ENCODE assay signal across 8 cellular contexts in the genomic region with DNA sequence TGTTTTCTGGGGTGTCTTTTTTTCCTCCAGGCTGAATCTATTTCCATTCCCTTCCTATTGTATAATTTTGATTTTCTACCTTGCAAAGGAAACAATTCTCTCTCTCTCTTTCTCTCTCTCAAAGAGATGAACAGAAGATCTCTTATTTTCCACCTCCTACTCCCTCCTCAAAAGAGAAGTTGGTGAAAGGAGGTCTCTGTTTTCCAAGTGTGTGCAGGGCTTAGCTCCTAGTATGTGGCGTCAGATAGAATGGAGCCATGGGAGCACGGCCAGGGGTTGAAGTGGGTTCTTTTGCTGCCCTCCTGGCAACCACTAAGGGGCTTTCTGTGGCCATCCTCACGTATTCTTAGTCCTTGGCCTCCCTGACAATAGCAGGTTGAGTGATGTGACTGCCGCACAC. TPM values are rescaled to one million over a fixed set of nuclear protein-coding genes. Genes with fewer than 3 reads are reported as not detected.
DNase-seq lines count a peak whose midpoint lies in the region; ATAC-seq and TF ChIP-seq lines count a peak whose summit lies in the region.

No MANE protein-coding gene starts in this region.

- H3K27me3 ChIP-seq in GM23338 (ENCODE audit: insufficient read depth) (no peaks in the 10 kb centered on the region), heart left ventricle (no peaks in the 10 kb centered on the region)

- H3K4me1 Mint-ChIP-seq in GM23338 (peaks cover 31% of the 10 kb centered on the region), activated B cell treated with CpG ODN at 0.5 μM for 24 hours (peaks cover 49% of the 10 kb centered on the region)

- H3K9me3 Mint-ChIP-seq in GM23338, result peaks cover 3% of the 10 kb centered on the region; the same call in 1 of the 3 replicates
- no peaks in the 10 kb centered on the region for H3K9me3 Mint-ChIP-seq in activated B cell treated with CpG ODN at 0.5 μM for 24 hours

- H3K9me3 ChIP-seq in heart left ventricle, result no peaks in the 10 kb centered on the region

- H3K36me3 Mint-ChIP-seq in GM23338 (ENCODE audit: low read depth), result no peaks in the 10 kb centered on the region
- peaks cover 14% of the 10 kb centered on the region for H3K36me3 Mint-ChIP-seq in activated B cell treated with CpG ODN at 0.5 μM for 24 hours (ENCODE audit: low read depth)

- intact Hi-C loops in activated B cell treated with CpG ODN at 0.5 μM for 24 hours (cut with micrococcal nuclease) (loop anchor here (1.0 to 10.0 kb wide), 4 partner anchors 59 to 1890 kb away; a partner anchor contains a TSS), heart left ventricle (cut with DNase I) (loop anchor here in 4 of 10 donors (5.0 to 10.0 kb wide), 3 partner anchors 60 to 70 kb away; a partner anchor contains a TSS)

- no peak overlapping the region; the same call in 1 of the 2 replicates for H2AFZ ChIP-seq in GM23338

- CTCF ChIA-PET in activated B cell treated with CpG ODN at 0.5 μM for 24 hours (lab: Charles Lee), result interaction anchor here (1.3 kb wide), 1 partner anchor 64 kb away, joined by 4 read pairs; a partner anchor contains a TSS

- H3K4me2 ChIP-seq in GM23338, result peak overlapping the region; percentile 57; the same call in 1 of the 2 replicates

- peaks cover 19% of the 10 kb centered on the region for H3K4me1 ChIP-seq in GM23338 (ENCODE audit: insufficient read depth)
- peaks cover 0 to 38% (median 18%) of the 10 kb centered on the region in 12 donors for H3K4me1 ChIP-seq in heart left ventricle

- POLR2A ChIA-PET in activated B cell treated with CpG ODN at 0.5 μM for 24 hours (lab: Charles Lee), result interaction anchor here (0.5 to 3.0 kb wide), 5 partner anchors 11 to 190 kb away, joined by 3 to 21 read pairs (median 3); a partner anchor contains a TSS

- H3K36me3 ChIP-seq in GM23338 (ENCODE audit: insufficient read depth) (no peaks in the 10 kb centered on the region), heart left ventricle (peaks cover 0 to 2% (median 0%) of the 10 kb centered on the region in 9 donors)

- TF ChIP-seq POLR2A in heart left ventricle (IDR thresholded peaks at IDR 0.05), result no peak

- no peaks in the 10 kb centered on the region for H3F3A ChIP-seq in GM23338 (replicated peaks; ENCODE audit: low read depth)

- TF ChIP-seq CTCF in GM23338 (conservative IDR thresholded peaks at IDR 0.05; ENCODE audit: low read depth in 2 of 2) (no peak), activated B cell treated with CpG ODN at 0.5 μM for 24 hours (IDR thresholded peaks at IDR 0.05) (no peak), heart left ventricle (IDR thresholded peaks at IDR 0.05) (no peak)

- no peak overlapping the region for H3K4me3 ChIP-seq in GM23338
- peak overlapping the region; percentile 0 to 83 (median 60) for H3K4me3 ChIP-seq in heart left ventricle
- H3K4me3 ChIP-seq in skin epidermis, result peak overlapping the region; percentile 34 to 57 (median 45)

- H3K27me3 Mint-ChIP-seq in GM23338 (ENCODE audit: insufficient read depth, low read depth, poor library complexity) (no peaks in the 10 kb centered on the region), activated B cell treated with CpG ODN at 0.5 μM for 24 hours (no peaks in the 10 kb centered on the region)

- WGBS in heart left ventricle, 4 donors, result 4 to 18% (median 8%) methylated on average over 4 of the region's 4 CpGs

- H3K79me2 ChIP-seq in GM23338 (replicated peaks; ENCODE audit: insufficient read depth), result no peaks in the 10 kb centered on the region

- H3K9me2 ChIP-seq in GM23338 (ENCODE audit: insufficient read depth), result peaks cover 12% of the 10 kb centered on the region; the same call in 1 of the 2 replicates

- ATAC-seq in GM23338 (peak; percentile 18; the same call in 2 of the 3 replicates), activated B cell treated with CpG ODN at 0.5 μM for 24 hours (ENCODE audit: low read depth) (no peak), heart left ventricle (peak in 1 of 4 donors; percentile 17)

- no peaks in the 10 kb centered on the region for H4K20me1 ChIP-seq in GM23338 (replicated peaks; ENCODE audit: insufficient read depth)

- H3K27ac ChIP-seq in GM23338 (ENCODE audit: low read depth) (no peak overlapping the region), heart left ventricle (peak overlapping the region in 10 of 12 donors; percentile 30 to 88 (median 76)), skin epidermis (peak overlapping the region in 20 of 21 experiments; percentile 58 to 96 (median 82))

- no peak for DNase-seq in GM23338 (ENCODE audit: low spot score)
- no peak for DNase-seq in activated B cell treated with CpG ODN at 0.5 μM for 24 hours
- DNase-seq in heart left ventricle, result no peak
- DNase-seq in NCI-H82 treated with DMSO at 0.1 percent for 48 hours (lab: John Stamatoyannopoulos, UW; ENCODE audit: unreplicated experiment), result no peak
- DNase-seq in stimulated activated CD4-positive, alpha-beta T cell treated with anti-CD3 and anti-CD28 coated beads, Interleukin-2, amount 100 ng/mL, for 48 hours, result no peak
- DNase-seq in SHP77 treated with DMSO at 0.1 percent for 48 hours (lab: John Stamatoyannopoulos, UW), result no peak
- DNase-seq in DMS114 treated with DMSO at 0.1 percent for 48 hours (lab: John Stamatoyannopoulos, UW; ENCODE audit: unreplicated experiment), result no peak

- H3K4me3 Mint-ChIP-seq in GM23338, result peak overlapping the region; percentile 26; the same call in 1 of the 3 replicates
- H3K4me3 Mint-ChIP-seq in activated B cell treated with CpG ODN at 0.5 μM for 24 hours, result peak overlapping the region; percentile 94

- H3K27ac Mint-ChIP-seq in GM23338 (no peak overlapping the region), activated B cell treated with CpG ODN at 0.5 μM for 24 hours (peak overlapping the region; percentile 96)

TF ChIP-seq in GM23338, 12 proteins besides CTCF, POLR2A, EP300 and RAD21 (continues in another document):
- TF ChIP-seq ZNF331 (CRISPR knock-in tag; IDR thresholded peaks at IDR 0.05; ENCODE audit: low read depth) (no peak), JUNB (IDR thresholded peaks at IDR 0.05; ENCODE audit: unreplicated experiment) (no peak), ZNF114 (CRISPR knock-in tag; IDR thresholded peaks at IDR 0.05) (no peak), CREB1 (CRISPR knock-in tag; IDR thresholded peaks at IDR 0.05; ENCODE audit: low read depth) (no peak), NANOG (IDR thresholded peaks at IDR 0.05; ENCODE audit: borderline replicate concordance) (no peak)

RNA-seq across cellular contexts. Expression of a gene that starts 0.5 kb away (rescaled TPM):
- 1.1 and 2.6 TPM in 2 replicates for total RNA-seq in GM23338 (2014; rRNA removed; shearing (Covaris generic))
- polyA plus RNA-seq in GM23338 (2016; fragmentation: Nextera tagmentation; extraction: Ambion mirVana) (0.57 and 1.9 TPM in 2 replicates), heart left ventricle (1 to 10 TPM in 1 of 2 donors, under 1 TPM in 1; 0.72 to 1.9 TPM)
- total RNA-seq in activated B cell treated with CpG ODN at 0.5 μM for 24 hours (25.9 and 28.7 TPM in 2 replicates), heart left ventricle (1 to 10 TPM; 1.3 to 9.1 (median 1.6) TPM)

RNA-seq across cellular contexts. Expression of a gene that starts 28.8 kb away (rescaled TPM):
- 49.0 and 50.8 TPM in 2 replicates for total RNA-seq in GM23338 (2014; rRNA removed; shearing (Covaris generic))
- polyA plus RNA-seq in GM23338 (2016; fragmentation: Nextera tagmentation; extraction: Ambion mirVana) (24.3 and 26.4 TPM in 2 replicates), heart left ventricle (under 1 TPM; 0.50 to 0.88 TPM)
- total RNA-seq in activated B cell treated with CpG ODN at 0.5 μM for 24 hours (0.22 and 0.44 TPM in 2 replicates), heart left ventricle (1 to 10 TPM in 6 of 9 donors, under 1 TPM in 3; 0.39 to 2.4 (median 1.1) TPM)

RNA-seq across cellular contexts. Expression of a gene that starts 44.6 kb away (rescaled TPM):
- total RNA-seq in GM23338 (2014; rRNA removed; shearing (Covaris generic)), result not detected in 2 replicates
- polyA plus RNA-seq in GM23338 (2016; fragmentation: Nextera tagmentation; extraction: Ambion mirVana) (not detected in 2 replicates), heart left ventricle (not detected)
- total RNA-seq in activated B cell treated with CpG ODN at 0.5 μM for 24 hours (not detected in 2 replicates), heart left ventricle (not detected)

RNA-seq across cellular contexts. Expression of a gene that starts 59.6 kb away (rescaled TPM):
- 17.7 and 20.8 TPM in 2 replicates for total RNA-seq in GM23338 (2014; rRNA removed; shearing (Covaris generic))
- polyA plus RNA-seq in GM23338 (2016; fragmentation: Nextera tagmentation; extraction: Ambion mirVana), result 16.1 and 21.0 TPM in 2 replicates
- total RNA-seq in activated B cell treated with CpG ODN at 0.5 μM for 24 hours, result 34.3 and 36.3 TPM in 2 replicates
- total RNA-seq in heart left ventricle, result 10 to 100 TPM in 2 of 9 donors, 1 to 10 TPM in 7; 7.5 to 15.9 (median 8.9) TPM
- 1 to 10 TPM; 4.7 to 8.2 TPM for polyA plus RNA-seq in heart left ventricle

Comparison
In these comparisons a context has a peak if more than half of its experiments do, and no peak if none do; other contexts are left out.
1. RNA of a gene that starts 28.8 kb away (total RNA-seq): 49.0 to 50.8 TPM in GM23338; 0.39 to 2.4 TPM in heart left ventricle and 0.22 to 0.44 TPM in activated B cell treated with CpG ODN at 0.5 μM for 24 hours; every median in the first group is over 10 times any median in the second.